ENCODE assay signal across 12 cellular contexts in genomic region chr4:74105656-74106275, GRCh38. TPM values are rescaled to one million over a fixed set of nuclear protein-coding genes. Genes with fewer than 3 reads are reported as not detected.
DNase-seq lines count a peak whose midpoint lies in the region; FAIRE-seq and TF ChIP-seq lines count a peak whose summit lies in the region.
"Had no signal": no experiment of that assay in that cellular context is flagged by ENCODE, and none has a peak within 500 bp of the region (broad histone marks: within the 10 kb centered on the region; RNA-seq: fewer than 3 reads in every experiment).

No MANE protein-coding gene starts in this region.

- intact Hi-C loops in endothelial cell of umbilical vein (cut with micrococcal nuclease) = loop anchor here (5.0 kb wide), 2 partner anchors 328 to 527 kb away; no protein-coding TSS in a partner anchor

- CTCF ChIA-PET in endothelial cell of umbilical vein (lab: Charles Lee) = interaction anchor here (1.0 to 1.4 kb wide), 2 partner anchors 29 to 444 kb away, joined by 3 to 7 read pairs; no protein-coding TSS in a partner anchor

- H3K27me3 ChIP-seq in endothelial cell of umbilical vein (ENCODE audit: control insufficient read depth in 2 of 2, insufficient read depth in 2 of 2, low read length in 2 of 2) (no peaks in the 10 kb centered on the region), mesenchymal stem cell (ENCODE audit: control insufficient read depth in 1 of 2, insufficient read depth in 1 of 2, low read length in 2 of 2) (no peaks in the 10 kb centered on the region), small intestine (ENCODE audit: control insufficient read depth in 2 of 2, insufficient read depth in 2 of 2, low read length in 2 of 2) (peaks cover 0 to 1% of the 10 kb centered on the region in 2 donors)

- no peaks in the 10 kb centered on the region for H3K79me1 ChIP-seq in mesenchymal stem cell (replicated peaks; ENCODE audit: low read length, poor library complexity, severe bottlenecking)

- H2BK120ac ChIP-seq in mesenchymal stem cell (ENCODE audit: low read depth, low read length) = peak overlapping the region; percentile 68

- no peak for TF ChIP-seq CTCF in endothelial cell of umbilical vein (IDR thresholded peaks at IDR 0.05; ENCODE audit: extremely low read depth in 1 of 2, insufficient read depth in 1 of 2, low read depth in 1 of 2, low read length in 2 of 2)

- H3K23ac ChIP-seq in mesenchymal stem cell (ENCODE audit: low read length in 2 of 2) = no peak overlapping the region

- H3K4me2 ChIP-seq in endothelial cell of umbilical vein (ENCODE audit: insufficient read depth, low read length) (no peak overlapping the region), mesenchymal stem cell (ENCODE audit: low read length, poor library complexity, severe bottlenecking) (no peak overlapping the region)

- H3K27ac ChIP-seq in endothelial cell of umbilical vein (ENCODE audit: insufficient read depth, low read depth, low read length) (no peak overlapping the region), mesenchymal stem cell (ENCODE audit: low read length, poor library complexity, severe bottlenecking) (no peak overlapping the region), small intestine (ENCODE audit: low read depth in 1 of 2, low read length in 1 of 2) (peak overlapping the region in 1 of 2 donors; percentile 55)

- H3K4me3 ChIP-seq in endothelial cell of umbilical vein (replicated peaks in 1 of 3; ENCODE audit: insufficient read depth in 1 of 3, low read depth in 1 of 3, low read length in 3 of 3) (no peak overlapping the region), mesenchymal stem cell (ENCODE audit: insufficient read depth in 1 of 2, low read depth in 1 of 2, low read length in 2 of 2) (no peak overlapping the region), small intestine (ENCODE audit: low read depth in 1 of 2, low read length in 2 of 2) (no peak overlapping the region)

- no TSS peak for BruUV-seq in endothelial cell of umbilical vein (replicated peaks; lab: Mats Ljungman, UMichigan)

- H2AK5ac ChIP-seq in mesenchymal stem cell (ENCODE audit: low read length, severe bottlenecking) = no peak overlapping the region

- dilution Hi-C loops in endothelial cell of umbilical vein (cut with MboI; ENCODE audit: extremely low pct_ligation_motif_present, low sequenced_read_pairs) = no loop called here

- no peak overlapping the region for H2BK15ac ChIP-seq in mesenchymal stem cell (ENCODE audit: low read depth, poor library complexity, severe bottlenecking)

- POLR2A ChIA-PET in endothelial cell of umbilical vein (lab: Charles Lee) = no interaction called here

- no peaks in the 10 kb centered on the region for H3K79me2 ChIP-seq in endothelial cell of umbilical vein (ENCODE audit: control insufficient read depth, insufficient read depth, low read length)

- H3K4me1 ChIP-seq in endothelial cell of umbilical vein (ENCODE audit: control insufficient read depth, extremely low read depth, insufficient read depth, low read length) = peaks cover 32% of the 10 kb centered on the region
- H3K4me1 ChIP-seq in mesenchymal stem cell (ENCODE audit: control insufficient read depth, insufficient read depth, low read depth, low read length) = no peaks in the 10 kb centered on the region
- H3K4me1 ChIP-seq in small intestine (ENCODE audit: control insufficient read depth in 2 of 2, insufficient read depth in 1 of 2, low read depth in 1 of 2, low read length in 1 of 2) = peaks cover 6 to 18% of the 10 kb centered on the region in 2 donors

- no peak overlapping the region for H2BK5ac ChIP-seq in mesenchymal stem cell (ENCODE audit: low read depth, low read length, poor library complexity, severe bottlenecking)

- no peak for TF ChIP-seq POLR2A in endothelial cell of umbilical vein (IDR thresholded peaks at IDR 0.05; ENCODE audit: low read depth, low read length)

- H3K9me3 ChIP-seq in endothelial cell of umbilical vein (replicated peaks; ENCODE audit: control insufficient read depth, insufficient read depth, low read length) (no peaks in the 10 kb centered on the region), mesenchymal stem cell (ENCODE audit: control insufficient read depth, low read length) (no peaks in the 10 kb centered on the region), small intestine (ENCODE audit: control insufficient read depth, low read depth) (no peaks in the 10 kb centered on the region)

- no peak overlapping the region for H3K14ac ChIP-seq in mesenchymal stem cell (ENCODE audit: low read length in 2 of 2)

- H2AFZ ChIP-seq in endothelial cell of umbilical vein (ENCODE audit: low read depth, low read length) = peak overlapping the region; percentile 23
- H2AFZ ChIP-seq in mesenchymal stem cell (ENCODE audit: low read depth, low read length) = no peak overlapping the region

- no peak overlapping the region for H2BK12ac ChIP-seq in mesenchymal stem cell (ENCODE audit: low read length in 2 of 2)

- H4K20me1 ChIP-seq in endothelial cell of umbilical vein (replicated peaks; ENCODE audit: control insufficient read depth, extremely low read depth, insufficient read depth, low read length) = no peaks in the 10 kb centered on the region

- H3K9ac ChIP-seq in endothelial cell of umbilical vein (replicated peaks; ENCODE audit: extremely low read depth, insufficient read depth, low read length) = no peak overlapping the region
- H3K9ac ChIP-seq in mesenchymal stem cell (ENCODE audit: low read length) = no peak overlapping the region

- no peak overlapping the region for H3K4ac ChIP-seq in mesenchymal stem cell (ENCODE audit: low read depth in 1 of 2, low read length in 2 of 2)

- WGBS in mesenchymal stem cell = 57% methylated on average over 1 of the region's 2 CpGs
- WGBS in small intestine, 3 donors = 6 to 15% (median 8%) methylated on average over 2 of the region's 2 CpGs

- peak; percentile 32 for DNase-seq in astrocyte of the hippocampus (ENCODE audit: low read depth, low spot score)
- peak; percentile 59 for DNase-seq in endothelial cell of umbilical vein (ENCODE audit: low read depth, low spot score)
- DNase-seq in mesenchymal stem cell = no peak
- peak; percentile 76 for DNase-seq in small intestine
- no peak for DNase-seq in T1000 (lab: John Stamatoyannopoulos, UW)
- no peak for DNase-seq in activated CD8-positive, alpha-beta memory T cell treated with anti-CD3 and anti-CD28 coated beads, Interleukin-2, amount 50 U/mL, for 48 hours
- DNase-seq in DMS114 treated with DMSO at 0.1 percent for 48 hours (lab: John Stamatoyannopoulos, UW; ENCODE audit: unreplicated experiment) = no peak
- DNase-seq: activated CD8-positive, alpha-beta memory T cell treated with anti-CD3 and anti-CD28 coated beads, Interleukin-2, amount 50 U/mL, for 4 hours; hypothalamus; naive thymus-derived CD8-positive, alpha-beta T cell; NCI-H446 treated with DMSO at 0.1 percent for 48 hours; stimulated activated CD4-positive, alpha-beta T cell treated with anti-CD3 and anti-CD28 coated beads, Interleukin-2, amount 100 ng/mL, for 48 hours had no signal

- no peak overlapping the region for H4K91ac ChIP-seq in mesenchymal stem cell (ENCODE audit: low read length)

- H4K8ac ChIP-seq in mesenchymal stem cell (ENCODE audit: low read length) = peak overlapping the region; percentile 27

- H3K9me1 ChIP-seq in endothelial cell of umbilical vein (replicated peaks; ENCODE audit: control insufficient read depth, extremely low read depth, insufficient read depth, low read length) = no peaks in the 10 kb centered on the region

- no peaks in the 10 kb centered on the region for H3K36me3 ChIP-seq in endothelial cell of umbilical vein (ENCODE audit: control insufficient read depth in 2 of 2, extremely low read depth in 1 of 2, insufficient read depth in 2 of 2, low read length in 2 of 2)
- no peaks in the 10 kb centered on the region for H3K36me3 ChIP-seq in mesenchymal stem cell (ENCODE audit: control insufficient read depth in 1 of 2, insufficient read depth in 2 of 2, low read depth in 1 of 2, low read length in 2 of 2)
- H3K36me3 ChIP-seq in small intestine (ENCODE audit: control insufficient read depth in 2 of 2, insufficient read depth in 2 of 2, low read length in 2 of 2) = no peaks in the 10 kb centered on the region

- FAIRE-seq in endothelial cell of umbilical vein (lab: Jason Lieb, UNC) (no peak), small intestine (lab: Jason Lieb, UNC) (no peak)

- peak overlapping the region in 1 of 2 experiments; percentile 25 for H3K18ac ChIP-seq in mesenchymal stem cell (ENCODE audit: low read depth in 1 of 2, low read length in 2 of 2)

TF ChIP-seq in endothelial cell of umbilical vein, 7 proteins besides CTCF, POLR2A, EP300 and RAD21 (continues in another document):
- TF ChIP-seq GATA2 (IDR thresholded peaks at IDR 0.05; ENCODE audit: insufficient read depth, insufficient read length, low read depth, low read length) = no peak
- TF ChIP-seq FOS (IDR thresholded peaks at IDR 0.05; ENCODE audit: borderline replicate concordance, insufficient read depth, low read length) = no peak
- TF ChIP-seq POLR2AphosphoS5 (IDR thresholded peaks at IDR 0.05; ENCODE audit: insufficient read depth, low read depth, low read length) = no peak
- no peak for TF ChIP-seq MYC (IDR thresholded peaks at IDR 0.05; ENCODE audit: low read depth, low read length)

RNA-seq across cellular contexts. Expression of gene CXCL2, which starts 6.8 kb away (rescaled TPM):
- total RNA-seq in endothelial cell of umbilical vein = 6.2 and 8.6 TPM in 2 replicates
- polyA plus RNA-seq in endothelial cell of umbilical vein = 15.1 and 15.9 TPM in 2 replicates
- 15.3 and 24.9 TPM in 2 replicates for polyA plus RNA-seq in endothelial cell of umbilical vein (2011; cell fraction: cytosol; rRNA removed)
- 72.1 and 85.7 TPM in 2 replicates for polyA plus RNA-seq in endothelial cell of umbilical vein (2011; cell fraction: nucleus; rRNA removed)
- polyA plus RNA-seq in endothelial cell of umbilical vein (2012) = 8.9 and 11.1 TPM in 2 replicates
- 4.0 and 4.9 TPM in 2 replicates for polyA minus RNA-seq in endothelial cell of umbilical vein
- polyA minus RNA-seq in endothelial cell of umbilical vein (2011; cell fraction: cytosol; rRNA and poly(A)+ RNA removed) = 68.0 TPM
- 36.4 and 70.3 TPM in 2 replicates for polyA minus RNA-seq in endothelial cell of umbilical vein (2011; cell fraction: nucleus; rRNA and poly(A)+ RNA removed)
- 33.7 TPM for polyA plus RNA-seq in mesenchymal stem cell (2013, experiment 1 of 2)
- 28.7 TPM for polyA plus RNA-seq in mesenchymal stem cell (2013, experiment 2 of 2)
- 10 to 100 TPM in 1 of 3 donors, 1 to 10 TPM in 2; 1.1 to 24.4 (median 3.8) TPM for polyA plus RNA-seq in small intestine
- total RNA-seq: naive thymus-derived CD8-positive, alpha-beta T cell had no signal
- polyA plus RNA-seq: naive thymus-derived CD8-positive, alpha-beta T cell had no signal

RNA-seq across cellular contexts. Expression of gene MTHFD2L, which starts 52.2 kb away (rescaled TPM):
- total RNA-seq in endothelial cell of umbilical vein = 12.4 and 15.2 TPM in 2 replicates
- polyA plus RNA-seq in endothelial cell of umbilical vein (4.4 and 6.9 TPM in 2 replicates), small intestine (1 to 10 TPM; 4.1 to 6.7 (median 6.5) TPM)
- 5.7 and 5.8 TPM in 2 replicates for polyA plus RNA-seq in endothelial cell of umbilical vein (2011; cell fraction: cytosol; rRNA removed)
- polyA plus RNA-seq in endothelial cell of umbilical vein (2011; cell fraction: nucleus; rRNA removed) = 10.9 and 17.7 TPM in 2 replicates
- 5.8 and 9.6 TPM in 2 replicates for polyA plus RNA-seq in endothelial cell of umbilical vein (2012)
- polyA minus RNA-seq in endothelial cell of umbilical vein = 10.8 and 12.9 TPM in 2 replicates
- 9.7 TPM for polyA minus RNA-seq in endothelial cell of umbilical vein (2011; cell fraction: cytosol; rRNA and poly(A)+ RNA removed)
- polyA minus RNA-seq in endothelial cell of umbilical vein (2011; cell fraction: nucleus; rRNA and poly(A)+ RNA removed) = 40.7 and 49.2 TPM in 2 replicates
- polyA plus RNA-seq in mesenchymal stem cell (2013, experiment 1 of 2) = 6.0 TPM
- 6.5 TPM for polyA plus RNA-seq in mesenchymal stem cell (2013, experiment 2 of 2)

Comparison
In these comparisons a context has a peak if more than half of its experiments do, and no peak if none do; other contexts are left out.
1. DNase-seq: peak in astrocyte of the hippocampus (single experiment), endothelial cell of umbilical vein (single experiment) and small intestine (single experiment); none in mesenchymal stem cell (single experiment), T1000 (single experiment), activated CD8-positive, alpha-beta memory T cell treated with anti-CD3 and anti-CD28 coated beads, Interleukin-2, amount 50 U/mL, for 48 hours (single experiment) and DMS114 treated with DMSO at 0.1 percent for 48 hours (single experiment).